ENCODE assay signal across 7 cellular contexts in genomic region chr5:101206534-101206933, GRCh38.
"Had no signal": no experiment of that assay in that cellular context is flagged by ENCODE, and none has a peak within 500 bp of the region (broad histone marks: within the 10 kb centered on the region; RNA-seq: fewer than 3 reads in every experiment).

No MANE protein-coding gene starts in this region.

- FAIRE-seq: H1, H54, HTR-8/SVneo had no signal

- DNase-seq: H9, HCEC 1CT, IMR-90 had no signal

- ATAC-seq: GM23338 had no signal

- H3K4me3 ChIP-seq: GM23338 had no signal

- H2AFZ ChIP-seq: GM23338 had no signal

- H3K4me2 ChIP-seq: GM23338 had no signal
